ENCODE assay signal across 8 cellular contexts in genomic region chr17:39400547-39401411, GRCh38. TPM values are rescaled to one million over a fixed set of nuclear protein-coding genes. Genes with fewer than 3 reads are reported as not detected.
DNase-seq lines count a peak whose midpoint lies in the region; ATAC-seq and TF ChIP-seq lines count a peak whose summit lies in the region.

No MANE protein-coding gene starts in this region.

- H4K5ac ChIP-seq in H9 (ENCODE audit: insufficient read length, low read depth, low read length) = no peak overlapping the region

- peak overlapping the region; percentile 84 for H3K9ac ChIP-seq in H9 (ENCODE audit: extremely low read depth, insufficient read length, low read length)

- H3K4me1 Mint-ChIP-seq in CD4-positive, alpha-beta T cell (ENCODE audit: low read depth) = peaks cover 41% of the 10 kb centered on the region
- peaks cover 9% of the 10 kb centered on the region in 2 experiments for H3K4me1 Mint-ChIP-seq in H9
- peaks cover 13% of the 10 kb centered on the region for H3K4me1 Mint-ChIP-seq in dendritic cell treated with granulocyte-macrophage colony-stimulating factor and Interleukin-4, amounts not matched to agents 40 ng/mL and 50 ng/mL, for 4 days (ENCODE audit: low read depth)

- H3K4me1 ChIP-seq in H9 (ENCODE audit: insufficient read depth, low read length) = no peaks in the 10 kb centered on the region
- peaks cover 0 to 5% of the 10 kb centered on the region in 2 donors for H3K4me1 ChIP-seq in lung (ENCODE audit: control insufficient read depth in 2 of 2, insufficient read depth in 2 of 2, low read length in 2 of 2)
- peaks cover 12 to 49% (median 37%) of the 10 kb centered on the region in 4 donors for H3K4me1 ChIP-seq in stomach

- no peaks in the 10 kb centered on the region for H3K9me3 Mint-ChIP-seq in CD4-positive, alpha-beta T cell
- no peaks in the 10 kb centered on the region for H3K9me3 Mint-ChIP-seq in H9
- H3K9me3 Mint-ChIP-seq in dendritic cell treated with granulocyte-macrophage colony-stimulating factor and Interleukin-4, amounts not matched to agents 40 ng/mL and 50 ng/mL, for 4 days = no peaks in the 10 kb centered on the region

- no peak overlapping the region for H2BK12ac ChIP-seq in H9 (ENCODE audit: insufficient read length, low read depth, low read length)

- H4K8ac ChIP-seq in H9 (replicated peaks; ENCODE audit: insufficient read length, low read depth, low read length) = no peak overlapping the region

- H3K9me3 ChIP-seq in CD4-positive, alpha-beta T cell (ENCODE audit: control insufficient read depth, low read length) = no peaks in the 10 kb centered on the region
- H3K9me3 ChIP-seq in H9 (ENCODE audit: control insufficient read depth, low read depth, low read length) (no peaks in the 10 kb centered on the region), lung (ENCODE audit: control insufficient read depth in 2 of 2, insufficient read depth in 1 of 2, low read length in 1 of 2) (no peaks in the 10 kb centered on the region), stomach (no peaks in the 10 kb centered on the region)

- H3K36me3 ChIP-seq in lung (ENCODE audit: control insufficient read depth in 2 of 2, insufficient read depth in 2 of 2, low read length in 2 of 2) (peaks cover 0 to 2% of the 10 kb centered on the region in 2 donors), stomach (peaks cover 0 to 14% (median 10%) of the 10 kb centered on the region in 4 donors)

- TF ChIP-seq POLR2A in stomach (IDR thresholded peaks at IDR 0.05) = no peak

- intact Hi-C loops in CD4-positive, alpha-beta T cell (cut with DNase I, micrococcal nuclease) = loop anchor here (2.0 to 10.0 kb wide), 3 partner anchors 50 to 596 kb away; partner anchors contain the start of gene MED1 (in 1 of the 2)
- intact Hi-C loops in dendritic cell treated with granulocyte-macrophage colony-stimulating factor and Interleukin-4, amounts not matched to agents 40 ng/mL and 50 ng/mL, for 4 days (cut with micrococcal nuclease) = loop anchor here (10.0 kb wide), 1 partner anchor 126 kb away; no protein-coding TSS in a partner anchor
- intact Hi-C loops in stomach (cut with DNase I; ENCODE audit: low total_unique reads) = no loop called here

- peak in 3 of 10 experiments; percentile 3 to 18 (median 12) for DNase-seq in CD4-positive, alpha-beta T cell
- DNase-seq in H9 (no peak), RWPE1 (ENCODE audit: low spot score) (peak; percentile 22), lung (ENCODE audit: low spot score) (no peak), stomach (peak; percentile 27), superior temporal gyrus (ENCODE audit: extremely low spot score) (no peak), GOT3 (lab: John Stamatoyannopoulos, UW) (no peak)

- peak overlapping the region; percentile 79 for H3K4me3 ChIP-seq in lung
- H3K4me3 ChIP-seq in stomach = peak overlapping the region; percentile 90 to 100 (median 98)

- no peak overlapping the region for H2AFZ ChIP-seq in H9 (ENCODE audit: low read length)

- no peaks in the 10 kb centered on the region for H3K79me2 ChIP-seq in H9 (ENCODE audit: insufficient read depth, low read length)

- no peak overlapping the region for H4K91ac ChIP-seq in H9 (ENCODE audit: insufficient read length, low read depth, low read length)

- H3K27ac ChIP-seq in CD4-positive, alpha-beta T cell (ENCODE audit: low read depth, low read length) = peak overlapping the region; percentile 64
- H3K27ac ChIP-seq in H9 (ENCODE audit: insufficient read length, low read depth, low read length) = no peak overlapping the region
- H3K27ac ChIP-seq in RWPE1 = peak overlapping the region; percentile 91
- H3K27ac ChIP-seq in lung (ENCODE audit: low read depth in 1 of 2, low read length in 1 of 2) = peak overlapping the region; percentile 95
- peak overlapping the region; percentile 88 to 93 (median 92) for H3K27ac ChIP-seq in stomach

- peaks cover 8% of the 10 kb centered on the region for H3K23me2 ChIP-seq in H9 (ENCODE audit: insufficient read length, low read depth, low read length, poor library complexity, severe bottlenecking)

- H3K4me3 Mint-ChIP-seq in CD4-positive, alpha-beta T cell = peak overlapping the region; percentile 100
- H3K4me3 Mint-ChIP-seq in H9 = peak overlapping the region; percentile 88 to 96
- H3K4me3 Mint-ChIP-seq in dendritic cell treated with granulocyte-macrophage colony-stimulating factor and Interleukin-4, amounts not matched to agents 40 ng/mL and 50 ng/mL, for 4 days = peak overlapping the region; percentile 98

- H3T11ph ChIP-seq in H9 (ENCODE audit: low read length) = no peak overlapping the region

- ATAC-seq in CD4-positive, alpha-beta T cell (ENCODE audit: poor library complexity) = peak; percentile 15
- no peak for ATAC-seq in lung (ENCODE audit: insufficient read depth, low FRiP score)

- no CpG with 5 or more reads among the region's 46 CpGs for WGBS in H9 (ENCODE audit: extremely low coverage, insufficient read length, low lambda C conversion rate)
- WGBS in lung, 2 donors = 1% methylated on average over 42 to 46 of the region's 46 CpGs
- 1 to 2% (median 1%) methylated on average over 38 to 46 of the region's 46 CpGs for WGBS in stomach, 5 donors

- H2BK20ac ChIP-seq in H9 (ENCODE audit: low read depth, low read length, poor library complexity, severe bottlenecking) = no peak overlapping the region

- POLR2A ChIA-PET in CD4-positive, alpha-beta T cell (lab: Charles Lee) = interaction anchor here (1.0 to 3.3 kb wide), 5 partner anchors 51 to 355 kb away, joined by 3 to 32 read pairs (median 4); partner anchors contain the start of genes CDK12, MED1 and RPL19
- POLR2A ChIA-PET in RWPE1 (lab: Yijun Ruan, JAX; ENCODE audit: low non-redundant PET) = interaction anchor here (0.6 to 0.9 kb wide), 2 partner anchors 154 to 201 kb away, joined by 3 to 7 read pairs; partner anchors contain the start of gene RPL19

- no peaks in the 10 kb centered on the region for H3K27me3 Mint-ChIP-seq in CD4-positive, alpha-beta T cell
- H3K27me3 Mint-ChIP-seq in H9 (ENCODE audit: low read depth) = no peaks in the 10 kb centered on the region; the same call in 1 of the 2 replicates
- H3K27me3 Mint-ChIP-seq in dendritic cell treated with granulocyte-macrophage colony-stimulating factor and Interleukin-4, amounts not matched to agents 40 ng/mL and 50 ng/mL, for 4 days = no peaks in the 10 kb centered on the region

- peak overlapping the region; percentile 32 for H3K18ac ChIP-seq in H9 (ENCODE audit: insufficient read length, low read depth, low read length)

- H3K27me3 ChIP-seq in CD4-positive, alpha-beta T cell (ENCODE audit: control insufficient read depth, insufficient read depth, low read length) = no peaks in the 10 kb centered on the region
- no peaks in the 10 kb centered on the region for H3K27me3 ChIP-seq in H9 (ENCODE audit: insufficient read depth, low read length)
- no peaks in the 10 kb centered on the region for H3K27me3 ChIP-seq in lung (ENCODE audit: control insufficient read depth, insufficient read depth)
- H3K27me3 ChIP-seq in stomach = no peaks in the 10 kb centered on the region

- no peaks in the 10 kb centered on the region for H3K79me1 ChIP-seq in H9 (ENCODE audit: insufficient read depth, low read depth, low read length, poor library complexity, severe bottlenecking)

- TF ChIP-seq CTCF in CD4-positive, alpha-beta T cell (IDR thresholded peaks at IDR 0.05) = no peak
- TF ChIP-seq CTCF in H9 (conservative IDR thresholded peaks at IDR 0.05) (no peak), RWPE1 (conservative IDR thresholded peaks at IDR 0.05; ENCODE audit: low read depth) (no peak), lung (IDR thresholded peaks at IDR 0.05; ENCODE audit: control extremely low read depth, extremely low read depth) (no peak), stomach (IDR thresholded peaks at IDR 0.05) (no peak)

- H3K36me3 Mint-ChIP-seq in CD4-positive, alpha-beta T cell (ENCODE audit: low read depth) = peaks cover 18% of the 10 kb centered on the region
- H3K36me3 Mint-ChIP-seq in H9 (ENCODE audit: insufficient read depth in 1 of 3, low read depth in 3 of 3) = peaks cover 0 to 4% (median 3%) of the 10 kb centered on the region in 3 experiments; a peak in 3 of 7 replicates
- H3K36me3 Mint-ChIP-seq in dendritic cell treated with granulocyte-macrophage colony-stimulating factor and Interleukin-4, amounts not matched to agents 40 ng/mL and 50 ng/mL, for 4 days (ENCODE audit: low read depth) = peaks cover 37% of the 10 kb centered on the region

- H4K20me1 ChIP-seq in H9 (ENCODE audit: control insufficient read depth, insufficient read depth, insufficient read length) = no peaks in the 10 kb centered on the region

- no peak overlapping the region for H2AK5ac ChIP-seq in H9 (ENCODE audit: insufficient read length, low read length)

- CTCF ChIA-PET in CD4-positive, alpha-beta T cell (lab: Charles Lee) = no interaction called here
- CTCF ChIA-PET in RWPE1 (lab: Yijun Ruan, JAX) = no interaction called here

- peak overlapping the region; percentile 98 for H3K27ac Mint-ChIP-seq in CD4-positive, alpha-beta T cell
- peak overlapping the region; percentile 12 to 85 (median 83); a peak in 5 of 7 replicates for H3K27ac Mint-ChIP-seq in H9
- peak overlapping the region; percentile 95 for H3K27ac Mint-ChIP-seq in dendritic cell treated with granulocyte-macrophage colony-stimulating factor and Interleukin-4, amounts not matched to agents 40 ng/mL and 50 ng/mL, for 4 days

- no peak overlapping the region for H2BK5ac ChIP-seq in H9 (ENCODE audit: insufficient read length, low read length)

- no peak overlapping the region for H3K56ac ChIP-seq in H9 (ENCODE audit: insufficient read length, low read depth, low read length)

- no peak for TF ChIP-seq EP300 in stomach (IDR thresholded peaks at IDR 0.05)

- no peak overlapping the region for H3K23ac ChIP-seq in H9 (ENCODE audit: insufficient read length, low read depth, low read length)

- peak overlapping the region; percentile 81 for H3K14ac ChIP-seq in H9 (ENCODE audit: insufficient read depth, low read length)

- no peak overlapping the region for H2BK15ac ChIP-seq in H9 (ENCODE audit: low read depth, low read length)

- no peak overlapping the region for H2BK120ac ChIP-seq in H9 (ENCODE audit: low read depth, low read length, poor library complexity, severe bottlenecking)

- peak overlapping the region; percentile 98 for H3K4me2 ChIP-seq in H9 (ENCODE audit: insufficient read depth, insufficient read length, low read length)

- H3K4ac ChIP-seq in H9 (ENCODE audit: low read depth, low read length) = no peak overlapping the region

RNA-seq across cellular contexts. Expression of gene FBXL20, which starts 0.6 kb away (rescaled TPM):
- 10 to 100 TPM; 16.7 to 17.1 TPM for total RNA-seq in CD4-positive, alpha-beta T cell
- total RNA-seq in H9 (2021) (18.2 and 18.4 TPM in 2 replicates), lung (10 to 100 TPM; 19.0 to 31.7 TPM), stomach (10 to 100 TPM in 3 of 5 donors, 1 to 10 TPM in 2; 6.7 to 18.4 (median 11.1) TPM)
- polyA plus RNA-seq in lung (1 to 10 TPM; 3.2 to 4.0 TPM), stomach (1 to 10 TPM; 1.5 to 1.8 (median 1.7) TPM)

RNA-seq across cellular contexts. Expression of gene MED1, which starts 50.3 kb away (rescaled TPM):
- 10 to 100 TPM; 24.7 to 28.7 TPM for total RNA-seq in CD4-positive, alpha-beta T cell
- total RNA-seq in H9 (2021) (59.2 and 61.3 TPM in 2 replicates), lung (10 to 100 TPM; 30.4 to 34.6 TPM), stomach (10 to 100 TPM in 4 of 5 donors, 1 to 10 TPM in 1; 6.4 to 48.7 (median 19.7) TPM)
- polyA plus RNA-seq in lung (10 to 100 TPM in 1 of 2 donors, 1 to 10 TPM in 1; 6.5 to 14.7 TPM), stomach (1 to 10 TPM; 5.1 to 7.4 (median 6.9) TPM)

Comparison
In these comparisons a context has a peak if more than half of its experiments do, and no peak if none do; other contexts are left out.
1. DNase-seq: peak in RWPE1 (single experiment) and stomach (single experiment); none in H9 (single experiment), lung (single experiment), superior temporal gyrus (single experiment) and GOT3 (single experiment).
2. Peak in every context shown above with its lines, with median percentiles within 50 percentile points of each other: H3K27ac Mint-ChIP-seq and H3K4me3 Mint-ChIP-seq.